20 cellular contexts compared by ENCODE assay signal in the genomic region with DNA sequence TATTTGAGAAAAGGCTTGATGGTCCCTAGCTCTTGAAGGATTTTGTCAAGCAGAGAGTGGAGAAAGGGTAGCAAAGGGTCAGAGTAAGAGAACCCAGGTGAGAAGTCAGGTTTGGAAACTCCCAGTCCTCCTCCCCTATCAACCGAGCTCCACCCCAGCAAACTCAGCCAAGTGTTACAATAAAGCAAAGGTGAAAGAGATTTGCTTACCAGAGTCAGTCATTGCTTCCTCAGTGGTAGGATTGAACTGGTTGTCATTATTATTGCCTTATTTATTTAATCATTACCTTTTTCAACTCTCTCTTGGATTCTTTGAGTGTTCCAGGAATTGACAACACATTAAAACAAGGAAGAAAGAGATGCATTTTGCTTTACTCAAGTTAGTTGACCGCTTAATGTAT.
"Had no signal": no experiment of that assay in that cellular context is flagged by ENCODE, and none has a peak within 500 bp of the region (broad histone marks: within the 10 kb centered on the region; RNA-seq: fewer than 3 reads in every experiment).

No MANE protein-coding gene starts in this region.

- H3K36me3 ChIP-seq: cardiac muscle cell, right atrium auricular region, suprapubic skin, thyroid gland had no signal

- H3K9me3 ChIP-seq: right atrium auricular region, suprapubic skin, thyroid gland had no signal

- H3K27me3 ChIP-seq: cardiac muscle cell, foreskin keratinocyte, right atrium auricular region, suprapubic skin, thyroid gland had no signal

- H3K4me2 ChIP-seq: smooth muscle cell had no signal

- H3K4me1 ChIP-seq: foreskin keratinocyte, right atrium auricular region, suprapubic skin, thyroid gland had no signal

- DNase-seq: dermis blood vessel endothelial cell; effector CD4-positive, alpha-beta T cell; endodermal cell; erythroblast; foreskin keratinocyte; head of caudate nucleus; hippocampal formation; kidney glomerular epithelial cell; left ventricle myocardium superior; mesendoderm; natural killer cell; posterior cingulate gyrus; stimulated activated CD4-positive, alpha-beta T cell treated with anti-CD3 and anti-CD28 coated beads, Interleukin-2, amount 100 ng/mL, for 48 hours; stimulated activated naive CD4-positive, alpha-beta T cell treated with Interleukin-2 at 50 U/mL for 16 hours; thyroid gland had no signal

- H3K27ac ChIP-seq: cardiac muscle cell, foreskin keratinocyte, right atrium auricular region, suprapubic skin, thyroid gland had no signal

- H3K4me3 ChIP-seq: cardiac muscle cell, lung, right atrium auricular region, smooth muscle cell, suprapubic skin, thyroid gland had no signal

- ATAC-seq: foreskin keratinocyte, left ventricle myocardium superior, natural killer cell had no signal
